Comparison of ENCODE assay signal across 1 cellular context in the genomic region with DNA sequence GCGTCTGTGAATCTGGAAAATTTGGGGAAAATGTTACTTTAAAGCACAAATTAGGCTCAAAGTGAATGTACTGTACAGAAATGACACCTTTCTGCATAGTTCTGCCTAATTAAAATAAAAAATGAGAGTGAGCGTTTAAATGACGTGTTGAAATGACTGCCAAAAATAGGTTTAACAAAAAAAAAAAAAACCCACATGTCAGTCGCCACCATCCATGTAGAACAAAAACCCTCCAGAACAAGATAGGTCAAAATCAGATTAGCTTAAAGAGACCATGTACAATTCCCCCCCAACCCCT.
TF ChIP-seq lines count a peak whose summit lies in the region.

No MANE protein-coding gene starts in this region.

TF ChIP-seq in GM12878, 131 proteins besides CTCF, POLR2A, EP300 and RAD21 (continued from another document):
- TF ChIP-seq, protein P1, sequence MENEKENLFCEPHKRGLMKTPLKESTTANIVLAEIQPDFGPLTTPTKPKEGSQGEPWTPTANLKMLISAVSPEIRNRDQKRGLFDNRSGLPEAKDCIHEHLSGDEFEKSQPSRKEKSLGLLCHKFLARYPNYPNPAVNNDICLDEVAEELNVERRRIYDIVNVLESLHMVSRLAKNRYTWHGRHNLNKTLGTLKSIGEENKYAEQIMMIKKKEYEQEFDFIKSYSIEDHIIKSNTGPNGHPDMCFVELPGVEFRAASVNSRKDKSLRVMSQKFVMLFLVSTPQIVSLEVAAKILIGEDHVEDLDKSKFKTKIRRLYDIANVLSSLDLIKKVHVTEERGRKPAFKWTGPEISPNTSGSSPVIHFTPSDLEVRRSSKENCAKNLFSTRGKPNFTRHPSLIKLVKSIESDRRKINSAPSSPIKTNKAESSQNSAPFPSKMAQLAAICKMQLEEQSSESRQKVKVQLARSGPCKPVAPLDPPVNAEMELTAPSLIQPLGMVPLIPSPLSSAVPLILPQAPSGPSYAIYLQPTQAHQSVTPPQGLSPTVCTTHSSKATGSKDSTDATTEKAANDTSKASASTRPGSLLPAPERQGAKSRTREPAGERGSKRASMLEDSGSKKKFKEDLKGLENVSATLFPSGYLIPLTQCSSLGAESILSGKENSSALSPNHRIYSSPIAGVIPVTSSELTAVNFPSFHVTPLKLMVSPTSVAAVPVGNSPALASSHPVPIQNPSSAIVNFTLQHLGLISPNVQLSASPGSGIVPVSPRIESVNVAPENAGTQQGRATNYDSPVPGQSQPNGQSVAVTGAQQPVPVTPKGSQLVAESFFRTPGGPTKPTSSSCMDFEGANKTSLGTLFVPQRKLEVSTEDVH (IDR thresholded peaks at IDR 0.05; ENCODE audit: low read depth, partially characterized antibody): peak; percentile 88
- TF ChIP-seq, protein P2, sequence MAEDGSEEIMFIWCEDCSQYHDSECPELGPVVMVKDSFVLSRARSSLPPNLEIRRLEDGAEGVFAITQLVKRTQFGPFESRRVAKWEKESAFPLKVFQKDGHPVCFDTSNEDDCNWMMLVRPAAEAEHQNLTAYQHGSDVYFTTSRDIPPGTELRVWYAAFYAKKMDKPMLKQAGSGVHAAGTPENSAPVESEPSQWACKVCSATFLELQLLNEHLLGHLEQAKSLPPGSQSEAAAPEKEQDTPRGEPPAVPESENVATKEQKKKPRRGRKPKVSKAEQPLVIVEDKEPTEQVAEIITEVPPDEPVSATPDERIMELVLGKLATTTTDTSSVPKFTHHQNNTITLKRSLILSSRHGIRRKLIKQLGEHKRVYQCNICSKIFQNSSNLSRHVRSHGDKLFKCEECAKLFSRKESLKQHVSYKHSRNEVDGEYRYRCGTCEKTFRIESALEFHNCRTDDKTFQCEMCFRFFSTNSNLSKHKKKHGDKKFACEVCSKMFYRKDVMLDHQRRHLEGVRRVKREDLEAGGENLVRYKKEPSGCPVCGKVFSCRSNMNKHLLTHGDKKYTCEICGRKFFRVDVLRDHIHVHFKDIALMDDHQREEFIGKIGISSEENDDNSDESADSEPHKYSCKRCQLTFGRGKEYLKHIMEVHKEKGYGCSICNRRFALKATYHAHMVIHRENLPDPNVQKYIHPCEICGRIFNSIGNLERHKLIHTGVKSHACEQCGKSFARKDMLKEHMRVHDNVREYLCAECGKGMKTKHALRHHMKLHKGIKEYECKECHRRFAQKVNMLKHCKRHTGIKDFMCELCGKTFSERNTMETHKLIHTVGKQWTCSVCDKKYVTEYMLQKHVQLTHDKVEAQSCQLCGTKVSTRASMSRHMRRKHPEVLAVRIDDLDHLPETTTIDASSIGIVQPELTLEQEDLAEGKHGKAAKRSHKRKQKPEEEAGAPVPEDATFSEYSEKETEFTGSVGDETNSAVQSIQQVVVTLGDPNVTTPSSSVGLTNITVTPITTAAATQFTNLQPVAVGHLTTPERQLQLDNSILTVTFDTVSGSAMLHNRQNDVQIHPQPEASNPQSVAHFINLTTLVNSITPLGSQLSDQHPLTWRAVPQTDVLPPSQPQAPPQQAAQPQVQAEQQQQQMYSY (CRISPR knock-in tag; IDR thresholded peaks at IDR 0.05): no peak
- TF ChIP-seq HDAC2 (IDR thresholded peaks at IDR 0.05) (no peak), ZNF384 (IDR thresholded peaks at IDR 0.05; ENCODE audit: borderline replicate concordance, low read depth, low read length) (peak; percentile 42; the same call in 1 of the 2 replicates), MEF2A (IDR thresholded peaks at IDR 0.05; ENCODE audit: insufficient read depth, low read depth, low read length) (peak; percentile 79; the same call in 1 of the 2 replicates), ATF7 (IDR thresholded peaks at IDR 0.05; ENCODE audit: low read depth) (peak; percentile 54), FOXM1 (IDR thresholded peaks at IDR 0.05; ENCODE audit: low read depth, low read length) (peak; percentile 59; the same call in 1 of the 2 replicates)
